Comparison of ENCODE assay signal across 1 cellular context in genomic region chr10:101034404-101034803, GRCh38. TPM values are rescaled to one million over a fixed set of nuclear protein-coding genes. Genes with fewer than 3 reads are reported as not detected.
"Had no signal": no experiment of that assay in that cellular context is flagged by ENCODE, and none has a peak within 500 bp of the region (broad histone marks: within the 10 kb centered on the region; RNA-seq: fewer than 3 reads in every experiment).

No MANE protein-coding gene starts in this region.

RNA-seq across cellular contexts. Expression of gene KAZALD1, which starts 27.4 kb away (rescaled TPM):
- total RNA-seq: activated naive CD8-positive, alpha-beta T cell treated with anti-CD3 and anti-CD28 coated beads, Interleukin-2, amount 10 ng/mL, durations not matched to agents 7 days and 5 days had no signal
